Comparison of ENCODE assay signal across 9 cellular contexts in the genomic region with DNA sequence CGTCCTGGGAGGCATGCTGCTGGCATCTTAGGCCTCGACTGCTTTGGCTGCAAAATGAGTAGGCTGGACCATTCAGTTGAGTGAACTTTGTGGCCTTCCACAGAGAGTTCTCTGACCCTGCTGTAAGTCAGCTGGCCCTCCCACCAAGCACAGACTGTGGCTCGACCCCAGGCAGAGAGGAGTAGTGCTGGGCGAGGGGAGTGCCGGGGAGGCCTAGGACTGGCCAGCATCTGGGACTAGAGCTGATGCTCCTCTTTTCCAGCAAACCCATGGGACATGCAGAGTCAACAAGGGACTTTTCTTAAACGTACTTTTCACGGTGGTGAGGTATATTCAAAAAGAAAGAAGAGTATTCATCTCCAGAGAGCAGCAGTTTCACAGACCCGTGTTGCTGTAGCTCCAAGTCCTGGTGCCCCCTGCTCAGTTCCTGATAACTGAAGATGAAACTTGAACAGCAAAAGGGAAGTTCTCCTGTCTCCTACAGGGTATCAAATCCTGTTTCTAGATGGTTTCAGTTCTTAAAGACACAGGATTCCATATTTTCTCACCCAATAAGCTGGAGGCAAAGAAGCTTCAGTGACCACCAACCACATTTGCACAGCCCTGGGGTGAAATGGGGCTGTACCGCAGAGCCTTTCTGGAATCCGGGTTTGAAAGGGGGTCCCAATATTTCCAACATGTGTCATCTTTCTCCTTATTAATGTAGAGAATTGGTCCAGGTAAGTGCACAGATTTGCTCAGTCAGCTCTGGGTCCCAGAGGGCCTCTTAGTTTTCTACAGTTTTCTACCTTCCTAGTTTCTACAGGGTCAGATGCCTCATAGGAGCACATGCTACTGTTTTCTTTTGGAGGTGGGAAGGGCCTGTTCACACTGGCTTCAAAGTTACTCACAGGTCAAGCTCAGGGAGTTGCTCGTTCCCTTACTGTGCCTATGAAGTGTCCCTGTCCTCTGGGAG. TPM values are rescaled to one million over a fixed set of nuclear protein-coding genes. Genes with fewer than 3 reads are reported as not detected.
A peak's percentile ranks its signal among the peaks of the same experiment; 100 is the strongest.
DNase-seq lines count a peak whose midpoint lies in the region; ATAC-seq and TF ChIP-seq lines count a peak whose summit lies in the region.
"Had no signal": no experiment of that assay in that cellular context is flagged by ENCODE, and none has a peak within 500 bp of the region (broad histone marks: within the 10 kb centered on the region; RNA-seq: fewer than 3 reads in every experiment).

No MANE protein-coding gene starts in this region.

- TF ChIP-seq CTCF in upper lobe of right lung (IDR thresholded peaks at IDR 0.05) = no peak
- no peak for TF ChIP-seq CTCF in Peyer's patch (IDR thresholded peaks at IDR 0.05)

- ATAC-seq in HG02885 (IDR thresholded peaks at IDR 0.05; ENCODE audit: poor library complexity, unreplicated experiment) (peak; percentile 66), upper lobe of right lung (peak; percentile 42)

- peak; percentile 58 for DNase-seq in stimulated activated CD4-positive, alpha-beta T cell treated with anti-CD3 and anti-CD28 coated beads, Interleukin-1b, Interleukin-23, amount 100 ng/mL, for 48 hours
- no peak for DNase-seq in stimulated activated CD4-positive, alpha-beta T cell treated with anti-CD3 and anti-CD28 coated beads, Interleukin-4, amount 100 ng/mL, for 24 hours
- DNase-seq in SIG-M5 treated with dmso at 0.1 percent for 504 hours (lab: John Stamatoyannopoulos, UW; ENCODE audit: unreplicated experiment) (peak; percentile 91), upper lobe of right lung (no peak), superior temporal gyrus (ENCODE audit: extremely low spot score) (no peak), NAMALWA (ENCODE audit: low spot score) (no peak), Peyer's patch (no peak)
- DNase-seq: CD4-positive, alpha-beta T cell had no signal

- H3K4me1 ChIP-seq in upper lobe of right lung (peaks cover 5% of the 10 kb centered on the region), Peyer's patch (peaks cover 0 to 8% (median 2%) of the 10 kb centered on the region in 4 donors)

- intact Hi-C loops in upper lobe of right lung (cut with DNase I) = no loop called here

- H3K4me3 ChIP-seq in upper lobe of right lung (no peak overlapping the region), Peyer's patch (no peak overlapping the region)

- H3K9me3 ChIP-seq in upper lobe of right lung = no peaks in the 10 kb centered on the region
- H3K9me3 ChIP-seq in Peyer's patch = no peaks in the 10 kb centered on the region

- no peak for TF ChIP-seq POLR2A in Peyer's patch (IDR thresholded peaks at IDR 0.05)

- H3K27me3 ChIP-seq in upper lobe of right lung (no peaks in the 10 kb centered on the region), Peyer's patch (no peaks in the 10 kb centered on the region)

- no peak overlapping the region for H3K27ac ChIP-seq in upper lobe of right lung
- no peak overlapping the region for H3K27ac ChIP-seq in Peyer's patch

- H3K36me3 ChIP-seq in upper lobe of right lung (no peaks in the 10 kb centered on the region), Peyer's patch (no peaks in the 10 kb centered on the region)

RNA-seq across cellular contexts. Expression of a gene that starts 20.9 kb away (rescaled TPM):
- total RNA-seq in upper lobe of right lung = 10.0 TPM
- 1 to 10 TPM in 3 of 4 donors, not detected in 1; 2.1 to 6.6 (median 4.7) TPM for total RNA-seq in Peyer's patch

Comparison
In these comparisons a context has a peak if more than half of its experiments do, and no peak if none do; other contexts are left out.
1. DNase-seq: peak in stimulated activated CD4-positive, alpha-beta T cell treated with anti-CD3 and anti-CD28 coated beads, Interleukin-1b, Interleukin-23, amount 100 ng/mL, for 48 hours (single experiment) and SIG-M5 treated with dmso at 0.1 percent for 504 hours (single experiment); none in stimulated activated CD4-positive, alpha-beta T cell treated with anti-CD3 and anti-CD28 coated beads, Interleukin-4, amount 100 ng/mL, for 24 hours (single experiment), upper lobe of right lung (single experiment), superior temporal gyrus (single experiment), NAMALWA (single experiment) and Peyer's patch (0 of 3).